Comparison of ENCODE assay signal across 17 cellular contexts in genomic region chr2:18055290-18055689, GRCh38.
DNase-seq lines count a peak whose midpoint lies in the region; ATAC-seq, FAIRE-seq and TF ChIP-seq lines count a peak whose summit lies in the region.
"Had no signal": no experiment of that assay in that cellular context is flagged by ENCODE, and none has a peak within 500 bp of the region (broad histone marks: within the 10 kb centered on the region; RNA-seq: fewer than 3 reads in every experiment).

No MANE protein-coding gene starts in this region.

- TF ChIP-seq CTCF in HFFc6 (IDR thresholded peaks at IDR 0.05) (no peak), RWPE2 (IDR thresholded peaks at IDR 0.05; ENCODE audit: poor library complexity, severe bottlenecking) (no peak), bronchial epithelial cell (IDR thresholded peaks at IDR 0.05; ENCODE audit: insufficient read depth, low read length, severe bottlenecking) (no peak), nephron progenitor cell (IDR thresholded peaks at IDR 0.05) (no peak)

- H3K27ac Mint-ChIP-seq in HFFc6: no peak overlapping the region
- H3K27ac Mint-ChIP-seq in nephron progenitor cell: peak overlapping the region; percentile 38
- H3K27ac Mint-ChIP-seq: CD4-positive, alpha-beta memory T cell; H9 had no signal

- H3K36me3 ChIP-seq in RWPE2 (ENCODE audit: low read depth) (no peaks in the 10 kb centered on the region), bronchial epithelial cell (ENCODE audit: control insufficient read depth, insufficient read depth, low read length) (no peaks in the 10 kb centered on the region)
- H3K36me3 ChIP-seq: BLaER1 had no signal

- H3K9me3 ChIP-seq in RWPE2 (ENCODE audit: severe bottlenecking): no peaks in the 10 kb centered on the region

- no peak overlapping the region for H3K27ac ChIP-seq in RWPE2 (ENCODE audit: poor library complexity, severe bottlenecking)
- H3K27ac ChIP-seq: BLaER1 had no signal

- H3K36me3 Mint-ChIP-seq in HFFc6 (ENCODE audit: low read depth) (no peaks in the 10 kb centered on the region), nephron progenitor cell (ENCODE audit: low read depth) (no peaks in the 10 kb centered on the region)
- H3K36me3 Mint-ChIP-seq: CD14-positive monocyte; CD4-positive, alpha-beta memory T cell had no signal

- H3K4me1 Mint-ChIP-seq in HFFc6 (ENCODE audit: low read depth) (no peaks in the 10 kb centered on the region), nephron progenitor cell (no peaks in the 10 kb centered on the region)
- H3K4me1 Mint-ChIP-seq: CD14-positive monocyte; CD4-positive, alpha-beta memory T cell; H9 had no signal

- peak; percentile 86 for FAIRE-seq in bronchial epithelial cell (lab: Jason Lieb, UNC)
- FAIRE-seq: GM19239, H1 had no signal

- H3K27me3 ChIP-seq in RWPE2 (ENCODE audit: insufficient read depth, poor library complexity, severe bottlenecking) (no peaks in the 10 kb centered on the region), bronchial epithelial cell (ENCODE audit: control insufficient read depth, insufficient read depth, low read length) (no peaks in the 10 kb centered on the region)
- H3K27me3 ChIP-seq: BLaER1 had no signal

- ATAC-seq in RWPE2 (ENCODE audit: low read depth) (peak; percentile 48; the same call in 2 of the 3 replicates), HG03159 (IDR thresholded peaks at IDR 0.05; ENCODE audit: unreplicated experiment) (no peak)

- H3K9me3 Mint-ChIP-seq in HFFc6 (no peaks in the 10 kb centered on the region), nephron progenitor cell (no peaks in the 10 kb centered on the region)

- DNase-seq in HFFc6 (no peak), RWPE2 (ENCODE audit: low spot score) (no peak), bronchial epithelial cell (ENCODE audit: low read depth) (peak; percentile 77), nephron progenitor cell (no peak), SKM-1 (lab: John Stamatoyannopoulos, UW; ENCODE audit: unreplicated experiment) (no peak)
- DNase-seq in activated CD8-positive, alpha-beta memory T cell treated with anti-CD3 and anti-CD28 coated beads for 24 hours: no peak
- DNase-seq: 8988T; CD4-positive, alpha-beta memory T cell; DMS153; DMS79; GF-D8; H9 had no signal

- peak overlapping the region; percentile 54; the same call in 1 of the 2 replicates for H3K4me3 Mint-ChIP-seq in HFFc6
- H3K4me3 Mint-ChIP-seq in nephron progenitor cell: no peak overlapping the region
- H3K4me3 Mint-ChIP-seq: CD14-positive monocyte; CD4-positive, alpha-beta memory T cell; H9 had no signal

- no peak overlapping the region for H3K4me3 ChIP-seq in RWPE2 (ENCODE audit: severe bottlenecking)
- no peak overlapping the region for H3K4me3 ChIP-seq in bronchial epithelial cell (ENCODE audit: low read depth, low read length)
- H3K4me3 ChIP-seq: BLaER1 had no signal

- peaks cover 11% of the 10 kb centered on the region for H3K4me1 ChIP-seq in RWPE2 (ENCODE audit: insufficient read depth, poor library complexity, severe bottlenecking)
- H3K4me1 ChIP-seq: BLaER1 had no signal

- H3K27me3 Mint-ChIP-seq in HFFc6 (ENCODE audit: insufficient read depth) (peaks cover 3% of the 10 kb centered on the region), nephron progenitor cell (ENCODE audit: low read depth, poor library complexity) (peaks cover 31% of the 10 kb centered on the region)
- H3K27me3 Mint-ChIP-seq: CD4-positive, alpha-beta memory T cell had no signal
